Comparison of ENCODE assay signal across 1 cellular context in the genomic region with DNA sequence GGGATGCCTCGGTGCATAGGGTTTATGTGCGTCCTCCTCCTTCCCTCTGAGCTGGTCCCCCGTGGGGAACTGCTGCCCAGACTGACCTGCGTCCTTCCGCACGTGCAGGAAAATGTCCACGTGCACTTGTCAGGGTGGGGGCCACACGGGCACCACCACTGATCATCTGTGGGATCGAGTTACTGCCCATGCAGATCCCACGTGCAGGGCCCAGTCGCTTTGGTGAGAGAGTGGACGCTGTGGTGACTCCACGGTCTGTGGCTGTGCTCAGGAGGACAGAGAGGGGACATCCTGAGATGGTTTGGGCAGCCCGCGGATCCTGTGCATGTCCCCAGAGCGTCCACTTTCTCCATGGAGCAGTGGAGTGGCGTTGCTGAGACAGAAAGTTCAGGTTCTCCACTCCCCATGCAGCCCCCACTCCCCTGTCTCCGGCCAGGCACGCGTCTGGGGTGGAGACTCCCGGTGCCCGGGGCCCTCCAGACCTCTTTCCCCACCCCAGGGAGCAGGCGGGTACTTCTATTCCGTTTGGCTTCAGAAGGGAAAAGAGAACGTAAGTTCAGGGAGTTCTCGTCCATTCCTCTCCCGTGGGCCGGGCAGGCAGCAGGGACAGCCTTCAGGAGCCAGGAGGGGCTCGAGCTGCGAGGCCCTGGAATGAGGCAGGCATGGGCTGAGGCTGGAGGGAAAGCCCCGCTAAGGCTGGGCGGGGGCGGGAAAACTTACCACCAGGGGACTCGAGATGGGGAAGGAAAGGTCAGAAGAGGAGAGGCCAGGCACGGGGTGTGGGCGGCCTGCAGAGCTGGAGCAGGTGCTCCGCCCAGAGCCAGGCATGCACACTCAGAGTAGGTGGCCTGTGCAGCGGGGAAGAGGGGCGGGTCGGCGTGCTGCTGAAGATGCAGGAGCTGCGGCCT.
TF ChIP-seq lines count a peak whose summit lies in the region.

No MANE protein-coding gene starts in this region.

TF ChIP-seq in HepG2, 621 proteins besides CTCF, POLR2A, EP300 and RAD21 (continued from another document and continues in another):
- TF ChIP-seq, protein P1, sequence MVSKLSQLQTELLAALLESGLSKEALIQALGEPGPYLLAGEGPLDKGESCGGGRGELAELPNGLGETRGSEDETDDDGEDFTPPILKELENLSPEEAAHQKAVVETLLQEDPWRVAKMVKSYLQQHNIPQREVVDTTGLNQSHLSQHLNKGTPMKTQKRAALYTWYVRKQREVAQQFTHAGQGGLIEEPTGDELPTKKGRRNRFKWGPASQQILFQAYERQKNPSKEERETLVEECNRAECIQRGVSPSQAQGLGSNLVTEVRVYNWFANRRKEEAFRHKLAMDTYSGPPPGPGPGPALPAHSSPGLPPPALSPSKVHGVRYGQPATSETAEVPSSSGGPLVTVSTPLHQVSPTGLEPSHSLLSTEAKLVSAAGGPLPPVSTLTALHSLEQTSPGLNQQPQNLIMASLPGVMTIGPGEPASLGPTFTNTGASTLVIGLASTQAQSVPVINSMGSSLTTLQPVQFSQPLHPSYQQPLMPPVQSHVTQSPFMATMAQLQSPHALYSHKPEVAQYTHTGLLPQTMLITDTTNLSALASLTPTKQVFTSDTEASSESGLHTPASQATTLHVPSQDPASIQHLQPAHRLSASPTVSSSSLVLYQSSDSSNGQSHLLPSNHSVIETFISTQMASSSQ (IDR thresholded peaks at IDR 0.05; ENCODE audit: low read depth), result no peak
- TF ChIP-seq, protein P1 (CRISPR knock-in tag; IDR thresholded peaks at IDR 0.05; ENCODE audit: borderline replicate concordance), result peak; percentile 74; the same call in 1 of the 2 replicates
- TF ChIP-seq PHF8 (CRISPR knock-in tag; IDR thresholded peaks at IDR 0.05), result peak; percentile 54; the same call in 1 of the 2 replicates
- TF ChIP-seq EED (CRISPR knock-in tag; IDR thresholded peaks at IDR 0.05), result no peak
- no peak for TF ChIP-seq KLF12 (CRISPR knock-in tag; IDR thresholded peaks at IDR 0.05; ENCODE audit: borderline replicate concordance)
- TF ChIP-seq SOX5 (CRISPR knock-in tag; IDR thresholded peaks at IDR 0.05; ENCODE audit: borderline replicate concordance), result 0 out of 2 replicates have a peak, but pooled peaks have one; percentile 15
- 0 out of 2 replicates have a peak, but pooled peaks have one; percentile 33 for TF ChIP-seq CHD4 (IDR thresholded peaks at IDR 0.05; ENCODE audit: borderline replicate concordance, low read length)
- no peak for TF ChIP-seq POLR2AphosphoS2 (IDR thresholded peaks at IDR 0.05; ENCODE audit: low read depth, low read length)
- TF ChIP-seq MBD4 (IDR thresholded peaks at IDR 0.05; ENCODE audit: borderline replicate concordance, low read length), result no peak
- no peak for TF ChIP-seq RCOR2 (CRISPR knock-in tag; IDR thresholded peaks at IDR 0.05)
- no peak; the same call in 1 of the 2 replicates for TF ChIP-seq ZNF670 (CRISPR knock-in tag; IDR thresholded peaks at IDR 0.05; ENCODE audit: borderline replicate concordance)
- TF ChIP-seq SUZ12 (IDR thresholded peaks at IDR 0.05; ENCODE audit: low read depth, low read length), result no peak
- TF ChIP-seq, protein P2, sequence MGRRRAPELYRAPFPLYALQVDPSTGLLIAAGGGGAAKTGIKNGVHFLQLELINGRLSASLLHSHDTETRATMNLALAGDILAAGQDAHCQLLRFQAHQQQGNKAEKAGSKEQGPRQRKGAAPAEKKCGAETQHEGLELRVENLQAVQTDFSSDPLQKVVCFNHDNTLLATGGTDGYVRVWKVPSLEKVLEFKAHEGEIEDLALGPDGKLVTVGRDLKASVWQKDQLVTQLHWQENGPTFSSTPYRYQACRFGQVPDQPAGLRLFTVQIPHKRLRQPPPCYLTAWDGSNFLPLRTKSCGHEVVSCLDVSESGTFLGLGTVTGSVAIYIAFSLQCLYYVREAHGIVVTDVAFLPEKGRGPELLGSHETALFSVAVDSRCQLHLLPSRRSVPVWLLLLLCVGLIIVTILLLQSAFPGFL (CRISPR knock-in tag; IDR thresholded peaks at IDR 0.05), result no peak
- TF ChIP-seq, protein P3, sequence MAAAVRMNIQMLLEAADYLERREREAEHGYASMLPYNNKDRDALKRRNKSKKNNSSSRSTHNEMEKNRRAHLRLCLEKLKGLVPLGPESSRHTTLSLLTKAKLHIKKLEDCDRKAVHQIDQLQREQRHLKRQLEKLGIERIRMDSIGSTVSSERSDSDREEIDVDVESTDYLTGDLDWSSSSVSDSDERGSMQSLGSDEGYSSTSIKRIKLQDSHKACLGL (CRISPR knock-in tag; IDR thresholded peaks at IDR 0.05), result peak; percentile 27; the same call in 1 of the 2 replicates
- TF ChIP-seq ZNF615 (CRISPR knock-in tag; IDR thresholded peaks at IDR 0.05; ENCODE audit: borderline replicate concordance), result peak; percentile 84; the same call in 1 of the 2 replicates
- no peak for TF ChIP-seq ARNT (IDR thresholded peaks at IDR 0.05)
- TF ChIP-seq DPF2 (CRISPR knock-in tag; IDR thresholded peaks at IDR 0.05; ENCODE audit: borderline replicate concordance, low read depth), result peak; percentile 68
- no peak; the same call in 1 of the 2 replicates for TF ChIP-seq SP2 (CRISPR knock-in tag; IDR thresholded peaks at IDR 0.05)
- TF ChIP-seq, protein P4, sequence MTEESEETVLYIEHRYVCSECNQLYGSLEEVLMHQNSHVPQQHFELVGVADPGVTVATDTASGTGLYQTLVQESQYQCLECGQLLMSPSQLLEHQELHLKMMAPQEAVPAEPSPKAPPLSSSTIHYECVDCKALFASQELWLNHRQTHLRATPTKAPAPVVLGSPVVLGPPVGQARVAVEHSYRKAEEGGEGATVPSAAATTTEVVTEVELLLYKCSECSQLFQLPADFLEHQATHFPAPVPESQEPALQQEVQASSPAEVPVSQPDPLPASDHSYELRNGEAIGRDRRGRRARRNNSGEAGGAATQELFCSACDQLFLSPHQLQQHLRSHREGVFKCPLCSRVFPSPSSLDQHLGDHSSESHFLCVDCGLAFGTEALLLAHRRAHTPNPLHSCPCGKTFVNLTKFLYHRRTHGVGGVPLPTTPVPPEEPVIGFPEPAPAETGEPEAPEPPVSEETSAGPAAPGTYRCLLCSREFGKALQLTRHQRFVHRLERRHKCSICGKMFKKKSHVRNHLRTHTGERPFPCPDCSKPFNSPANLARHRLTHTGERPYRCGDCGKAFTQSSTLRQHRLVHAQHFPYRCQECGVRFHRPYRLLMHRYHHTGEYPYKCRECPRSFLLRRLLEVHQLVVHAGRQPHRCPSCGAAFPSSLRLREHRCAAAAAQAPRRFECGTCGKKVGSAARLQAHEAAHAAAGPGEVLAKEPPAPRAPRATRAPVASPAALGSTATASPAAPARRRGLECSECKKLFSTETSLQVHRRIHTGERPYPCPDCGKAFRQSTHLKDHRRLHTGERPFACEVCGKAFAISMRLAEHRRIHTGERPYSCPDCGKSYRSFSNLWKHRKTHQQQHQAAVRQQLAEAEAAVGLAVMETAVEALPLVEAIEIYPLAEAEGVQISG (CRISPR knock-in tag; IDR thresholded peaks at IDR 0.05), result peak; percentile 76
- TF ChIP-seq ZNF616 (CRISPR knock-in tag; IDR thresholded peaks at IDR 0.05; ENCODE audit: low read depth), result no peak; the same call in 1 of the 2 replicates
- no peak for TF ChIP-seq ETV6 (CRISPR knock-in tag; conservative IDR thresholded peaks at IDR 0.05)
- TF ChIP-seq, protein P5, sequence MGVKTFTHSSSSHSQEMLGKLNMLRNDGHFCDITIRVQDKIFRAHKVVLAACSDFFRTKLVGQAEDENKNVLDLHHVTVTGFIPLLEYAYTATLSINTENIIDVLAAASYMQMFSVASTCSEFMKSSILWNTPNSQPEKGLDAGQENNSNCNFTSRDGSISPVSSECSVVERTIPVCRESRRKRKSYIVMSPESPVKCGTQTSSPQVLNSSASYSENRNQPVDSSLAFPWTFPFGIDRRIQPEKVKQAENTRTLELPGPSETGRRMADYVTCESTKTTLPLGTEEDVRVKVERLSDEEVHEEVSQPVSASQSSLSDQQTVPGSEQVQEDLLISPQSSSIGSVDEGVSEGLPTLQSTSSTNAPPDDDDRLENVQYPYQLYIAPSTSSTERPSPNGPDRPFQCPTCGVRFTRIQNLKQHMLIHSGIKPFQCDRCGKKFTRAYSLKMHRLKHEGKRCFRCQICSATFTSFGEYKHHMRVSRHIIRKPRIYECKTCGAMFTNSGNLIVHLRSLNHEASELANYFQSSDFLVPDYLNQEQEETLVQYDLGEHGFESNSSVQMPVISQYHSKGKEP (CRISPR knock-in tag; IDR thresholded peaks at IDR 0.05), result no peak
- TF ChIP-seq SOX13 (IDR thresholded peaks at IDR 0.05), result no peak; the same call in 1 of the 2 replicates
- TF ChIP-seq SOX13 (CRISPR knock-in tag; conservative IDR thresholded peaks at IDR 0.05 in 1 of 2, IDR thresholded peaks at IDR 0.05 in 1 of 2), result peak in 1 of 2 experiments; percentile 56; a peak in 2 of 4 replicates
- peak; percentile 84 for TF ChIP-seq AGO2 (optimal IDR thresholded peaks at IDR 0.05; ENCODE audit: low read depth, low read length)
- peak; percentile 57; the same call in 1 of the 2 replicates for TF ChIP-seq TARDBP (CRISPR knock-in tag; IDR thresholded peaks at IDR 0.05)
- no peak; the same call in 1 of the 2 replicates for TF ChIP-seq YEATS2 (CRISPR knock-in tag; IDR thresholded peaks at IDR 0.05; ENCODE audit: borderline replicate concordance)
- peak; percentile 83 for TF ChIP-seq RXRA (CRISPR knock-in tag; IDR thresholded peaks at IDR 0.05)
- TF ChIP-seq, protein P6, sequence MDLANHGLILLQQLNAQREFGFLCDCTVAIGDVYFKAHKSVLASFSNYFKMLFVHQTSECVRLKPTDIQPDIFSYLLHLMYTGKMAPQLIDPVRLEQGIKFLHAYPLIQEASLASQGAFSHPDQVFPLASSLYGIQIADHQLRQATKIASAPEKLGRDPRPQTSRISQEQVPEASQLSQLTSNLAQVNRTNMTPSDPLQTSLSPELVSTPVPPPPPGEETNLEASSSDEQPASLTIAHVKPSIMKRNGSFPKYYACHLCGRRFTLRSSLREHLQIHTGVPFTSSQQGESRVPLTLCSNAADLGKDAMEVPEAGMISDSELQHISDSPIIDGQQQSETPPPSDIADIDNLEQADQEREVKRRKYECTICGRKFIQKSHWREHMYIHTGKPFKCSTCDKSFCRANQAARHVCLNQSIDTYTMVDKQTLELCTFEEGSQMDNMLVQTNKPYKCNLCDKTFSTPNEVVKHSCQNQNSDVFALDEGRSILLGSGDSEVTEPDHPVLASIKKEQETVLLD (CRISPR knock-in tag; IDR thresholded peaks at IDR 0.05; ENCODE audit: low read depth), result peak; percentile 52; the same call in 1 of the 2 replicates
- TF ChIP-seq HMG20B (CRISPR knock-in tag; conservative IDR thresholded peaks at IDR 0.05), result 0 out of 2 replicates have a peak, but pooled peaks have one; percentile 22
- TF ChIP-seq, protein P7, sequence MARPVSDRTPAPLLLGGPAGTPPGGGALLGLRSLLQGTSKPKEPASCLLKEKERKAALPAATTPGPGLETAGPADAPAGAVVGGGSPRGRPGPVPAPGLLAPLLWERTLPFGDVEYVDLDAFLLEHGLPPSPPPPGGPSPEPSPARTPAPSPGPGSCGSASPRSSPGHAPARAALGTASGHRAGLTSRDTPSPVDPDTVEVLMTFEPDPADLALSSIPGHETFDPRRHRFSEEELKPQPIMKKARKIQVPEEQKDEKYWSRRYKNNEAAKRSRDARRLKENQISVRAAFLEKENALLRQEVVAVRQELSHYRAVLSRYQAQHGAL (CRISPR knock-in tag; IDR thresholded peaks at IDR 0.05; ENCODE audit: not compliant biosample characterization), result peak; percentile 39
- peak; percentile 95 for TF ChIP-seq ZNF781 (CRISPR knock-in tag; IDR thresholded peaks at IDR 0.05; ENCODE audit: borderline replicate concordance, not compliant biosample characterization)
- peak; percentile 80 for TF ChIP-seq ZNF879 (CRISPR knock-in tag; IDR thresholded peaks at IDR 0.05)
- no peak for TF ChIP-seq ZNF737 (CRISPR knock-in tag; IDR thresholded peaks at IDR 0.05; ENCODE audit: borderline replicate concordance)
- no peak for TF ChIP-seq ZBTB21 (CRISPR knock-in tag; IDR thresholded peaks at IDR 0.05)
- TF ChIP-seq ZNF891 (CRISPR knock-in tag; IDR thresholded peaks at IDR 0.05), result peak; percentile 42; the same call in 1 of the 2 replicates
- TF ChIP-seq, protein P8, sequence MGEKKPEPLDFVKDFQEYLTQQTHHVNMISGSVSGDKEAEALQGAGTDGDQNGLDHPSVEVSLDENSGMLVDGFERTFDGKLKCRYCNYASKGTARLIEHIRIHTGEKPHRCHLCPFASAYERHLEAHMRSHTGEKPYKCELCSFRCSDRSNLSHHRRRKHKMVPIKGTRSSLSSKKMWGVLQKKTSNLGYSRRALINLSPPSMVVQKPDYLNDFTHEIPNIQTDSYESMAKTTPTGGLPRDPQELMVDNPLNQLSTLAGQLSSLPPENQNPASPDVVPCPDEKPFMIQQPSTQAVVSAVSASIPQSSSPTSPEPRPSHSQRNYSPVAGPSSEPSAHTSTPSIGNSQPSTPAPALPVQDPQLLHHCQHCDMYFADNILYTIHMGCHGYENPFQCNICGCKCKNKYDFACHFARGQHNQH (CRISPR knock-in tag; IDR thresholded peaks at IDR 0.05), result 0 out of 2 replicates have a peak, but pooled peaks have one; percentile 14
- TF ChIP-seq, protein P9, sequence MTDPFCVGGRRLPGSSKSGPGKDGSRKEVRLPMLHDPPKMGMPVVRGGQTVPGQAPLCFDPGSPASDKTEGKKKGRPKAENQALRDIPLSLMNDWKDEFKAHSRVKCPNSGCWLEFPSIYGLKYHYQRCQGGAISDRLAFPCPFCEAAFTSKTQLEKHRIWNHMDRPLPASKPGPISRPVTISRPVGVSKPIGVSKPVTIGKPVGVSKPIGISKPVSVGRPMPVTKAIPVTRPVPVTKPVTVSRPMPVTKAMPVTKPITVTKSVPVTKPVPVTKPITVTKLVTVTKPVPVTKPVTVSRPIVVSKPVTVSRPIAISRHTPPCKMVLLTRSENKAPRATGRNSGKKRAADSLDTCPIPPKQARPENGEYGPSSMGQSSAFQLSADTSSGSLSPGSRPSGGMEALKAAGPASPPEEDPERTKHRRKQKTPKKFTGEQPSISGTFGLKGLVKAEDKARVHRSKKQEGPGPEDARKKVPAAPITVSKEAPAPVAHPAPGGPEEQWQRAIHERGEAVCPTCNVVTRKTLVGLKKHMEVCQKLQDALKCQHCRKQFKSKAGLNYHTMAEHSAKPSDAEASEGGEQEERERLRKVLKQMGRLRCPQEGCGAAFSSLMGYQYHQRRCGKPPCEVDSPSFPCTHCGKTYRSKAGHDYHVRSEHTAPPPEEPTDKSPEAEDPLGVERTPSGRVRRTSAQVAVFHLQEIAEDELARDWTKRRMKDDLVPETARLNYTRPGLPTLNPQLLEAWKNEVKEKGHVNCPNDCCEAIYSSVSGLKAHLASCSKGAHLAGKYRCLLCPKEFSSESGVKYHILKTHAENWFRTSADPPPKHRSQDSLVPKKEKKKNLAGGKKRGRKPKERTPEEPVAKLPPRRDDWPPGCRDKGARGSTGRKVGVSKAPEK (CRISPR knock-in tag; IDR thresholded peaks at IDR 0.05; ENCODE audit: borderline replicate concordance), result peak; percentile 89; the same call in 1 of the 2 replicates
- TF ChIP-seq ZNF816 (CRISPR knock-in tag; IDR thresholded peaks at IDR 0.05; ENCODE audit: borderline replicate concordance), result no peak
- TF ChIP-seq NKX3-1 (CRISPR knock-in tag; IDR thresholded peaks at IDR 0.05), result no peak
- peak; percentile 76 for TF ChIP-seq RBFOX2 (IDR thresholded peaks at IDR 0.05; ENCODE audit: low read depth, low read length)
- peak; percentile 81 for TF ChIP-seq ARNTL (CRISPR knock-in tag; IDR thresholded peaks at IDR 0.05)
